1 cellular context compared by ENCODE assay signal in the genomic region with DNA sequence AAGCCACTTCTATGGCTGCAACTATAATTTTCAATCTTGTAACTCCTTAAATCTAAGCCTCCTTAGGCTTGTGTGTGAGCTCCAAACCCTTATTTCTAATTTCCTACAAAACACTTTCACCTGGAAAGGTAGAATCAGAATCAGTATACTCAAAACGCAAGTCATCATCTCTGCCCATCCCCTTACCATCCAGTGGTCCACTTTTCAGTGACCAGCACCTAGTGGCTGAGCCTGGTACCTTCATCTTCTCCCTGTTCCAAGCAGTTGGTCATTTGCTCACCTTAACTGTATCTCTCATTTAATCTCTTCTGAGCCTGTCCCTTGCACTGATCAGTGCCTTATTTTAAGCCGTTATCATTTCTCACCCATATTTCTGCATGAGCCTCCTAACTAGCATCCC.
TF ChIP-seq lines count a peak whose summit lies in the region.

No MANE protein-coding gene starts in this region.

TF ChIP-seq in HCT116, 20 proteins besides CTCF, POLR2A, EP300 and RAD21 (continued from another document):
- TF ChIP-seq REST (IDR thresholded peaks at IDR 0.05; ENCODE audit: low read depth) (no peak), TCF7L2 (IDR thresholded peaks at IDR 0.05; ENCODE audit: borderline replicate concordance, extremely low read depth, insufficient read depth, insufficient read length) (no peak), EGR1 (IDR thresholded peaks at IDR 0.05; ENCODE audit: low read depth) (no peak), YY1 (IDR thresholded peaks at IDR 0.05; ENCODE audit: extremely low read depth, insufficient replicate concordance, low read depth, low read length) (no peak), POLR2AphosphoS5 (IDR thresholded peaks at IDR 0.05; ENCODE audit: low read depth, low read length) (no peak), SP1 (IDR thresholded peaks at IDR 0.05; ENCODE audit: low read depth) (no peak), FOSL1 (IDR thresholded peaks at IDR 0.05; ENCODE audit: low read depth) (no peak), SRF (IDR thresholded peaks at IDR 0.05; ENCODE audit: low read depth) (no peak)
- TF ChIP-seq, protein P1, sequence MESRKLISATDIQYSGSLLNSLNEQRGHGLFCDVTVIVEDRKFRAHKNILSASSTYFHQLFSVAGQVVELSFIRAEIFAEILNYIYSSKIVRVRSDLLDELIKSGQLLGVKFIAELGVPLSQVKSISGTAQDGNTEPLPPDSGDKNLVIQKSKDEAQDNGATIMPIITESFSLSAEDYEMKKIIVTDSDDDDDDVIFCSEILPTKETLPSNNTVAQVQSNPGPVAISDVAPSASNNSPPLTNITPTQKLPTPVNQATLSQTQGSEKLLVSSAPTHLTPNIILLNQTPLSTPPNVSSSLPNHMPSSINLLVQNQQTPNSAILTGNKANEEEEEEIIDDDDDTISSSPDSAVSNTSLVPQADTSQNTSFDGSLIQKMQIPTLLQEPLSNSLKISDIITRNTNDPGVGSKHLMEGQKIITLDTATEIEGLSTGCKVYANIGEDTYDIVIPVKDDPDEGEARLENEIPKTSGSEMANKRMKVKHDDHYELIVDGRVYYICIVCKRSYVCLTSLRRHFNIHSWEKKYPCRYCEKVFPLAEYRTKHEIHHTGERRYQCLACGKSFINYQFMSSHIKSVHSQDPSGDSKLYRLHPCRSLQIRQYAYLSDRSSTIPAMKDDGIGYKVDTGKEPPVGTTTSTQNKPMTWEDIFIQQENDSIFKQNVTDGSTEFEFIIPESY (IDR thresholded peaks at IDR 0.05; ENCODE audit: extremely low read depth, insufficient replicate concordance, low read length): no peak
